Comparison of ENCODE assay signal across 27 cellular contexts in the genomic region with DNA sequence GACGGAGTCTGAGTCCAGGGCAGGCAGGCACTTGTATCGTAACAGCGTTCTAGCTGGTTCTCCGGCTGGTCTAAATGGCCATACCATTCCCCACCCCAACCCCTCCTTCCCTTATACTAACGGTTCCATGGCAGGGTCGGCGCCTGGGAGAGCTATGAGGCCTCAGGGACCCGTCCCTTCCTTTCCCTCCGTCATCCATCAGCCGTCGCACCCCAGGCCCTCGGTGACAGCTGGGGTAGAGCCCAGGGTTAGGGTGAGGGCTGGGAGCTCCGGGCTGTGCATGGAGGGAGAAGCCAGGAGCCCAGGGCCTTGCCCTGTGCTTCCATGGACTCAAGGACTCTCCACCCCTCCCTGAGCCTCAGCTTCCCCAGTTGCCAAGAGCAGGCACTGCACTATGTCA.
"Had no signal": no experiment of that assay in that cellular context is flagged by ENCODE, and none has a peak within 500 bp of the region (broad histone marks: within the 10 kb centered on the region; RNA-seq: fewer than 3 reads in every experiment).

No MANE protein-coding gene starts in this region.

- H3K27me3 Mint-ChIP-seq: stimulated activated naive CD8-positive, alpha-beta T cell treated with anti-CD3 and anti-CD28 coated beads, Interleukin-15, amount 100 ng/mL, for 72 hours; stimulated activated naive CD8-positive, alpha-beta T cell treated with anti-CD3 and anti-CD28 coated beads, Interleukin-15, Interleukin-2, amounts not matched to agents 100 ng/mL and 50 ng/mL, for 24 hours had no signal

- DNase-seq: stimulated activated CD4-positive, alpha-beta T cell treated with anti-CD3 and anti-CD28 coated beads, Interleukin-2, amount 100 ng/mL, for 48 hours; stimulated activated CD4-positive, alpha-beta T cell treated with anti-CD3 and anti-CD28 coated beads, Interleukin-4, amount 100 ng/mL, for 1 hour; stimulated activated CD4-positive, alpha-beta T cell treated with anti-CD3 and anti-CD28 coated beads, Interleukin-4, amount 100 ng/mL, for 24 hours; stimulated activated CD4-positive, alpha-beta T cell treated with anti-CD3 and anti-CD28 coated beads, Interleukin-4, amount 100 ng/mL, for 4 hours; stimulated activated CD8-positive, alpha-beta memory T cell treated with anti-CD3 and anti-CD28 coated beads, Interleukin-4, amount 100 ng/mL, for 48 hours; stimulated activated naive B cell treated with anti-CD40 and anti-IgM and Interleukin-4, amounts not matched to agents 10 μg/mL and 1 μg/mL and 100 μg/mL, for 72 hours; stimulated activated naive CD4-positive, alpha-beta T cell; stimulated activated naive CD4-positive, alpha-beta T cell treated with Interleukin-2 at 50 U/mL for 16 hours; stimulated activated naive CD8-positive, alpha-beta T cell treated with anti-CD3 and anti-CD28 coated beads, Interleukin-15, amount 100 ng/mL, for 72 hours; stimulated activated naive CD8-positive, alpha-beta T cell treated with anti-CD3 and anti-CD28 coated beads, Interleukin-15, Interleukin-2, amounts not matched to agents 100 U/mL and 50 U/mL, for 24 hours; stomach; testis; thyroid gland; tibial artery; transverse colon; trophoblast cell; upper lobe of left lung; upper lobe of right lung; uterus had no signal

- H3K36me3 ChIP-seq: stomach, suprapubic skin, thoracic aorta, thyroid gland, tibial artery, tibial nerve, transverse colon, upper lobe of left lung, upper lobe of right lung, uterus, vagina had no signal

- H3K9me3 ChIP-seq: suprapubic skin, testis, thoracic aorta, thyroid gland, tibial artery, transverse colon, upper lobe of left lung, upper lobe of right lung, uterus, vagina had no signal

- H3K4me1 ChIP-seq: stomach, suprapubic skin, testis, thyroid gland, tibial artery, tibial nerve, transverse colon, upper lobe of left lung, upper lobe of right lung, uterus, vagina had no signal

- H3K36me3 Mint-ChIP-seq: stimulated activated effector memory CD8-positive, alpha-beta T cell treated with anti-CD3 and anti-CD28 coated beads, Interleukin-12 subunit alpha, Interleukin-12 subunit beta, amount 100 ng/mL, for 72 hours; stimulated activated memory B cell treated with anti-CD40 and anti-IgM and Interleukin-4, amounts not matched to agents 10 μg/mL and 1 μg/mL and 100 μg/mL, for 72 hours; stimulated activated naive B cell treated with anti-CD40 and anti-IgM and Interleukin-4, amounts not matched to agents 10 μg/mL and 1 μg/mL and 100 μg/mL, for 72 hours; type B pancreatic cell had no signal

- H3K27me3 ChIP-seq: testis, thyroid gland, transverse colon, upper lobe of left lung, upper lobe of right lung, uterus, vagina had no signal

- H3K4me1 Mint-ChIP-seq: stimulated activated effector memory CD8-positive, alpha-beta T cell treated with anti-CD3 and anti-CD28 coated beads, Interleukin-12 subunit alpha, Interleukin-12 subunit beta, amount 100 ng/mL, for 72 hours; stimulated activated memory B cell treated with anti-CD40 and anti-IgM and Interleukin-4, amounts not matched to agents 10 μg/mL and 1 μg/mL and 100 μg/mL, for 72 hours; stimulated activated naive B cell treated with anti-CD40 and anti-IgM and Interleukin-4, amounts not matched to agents 10 μg/mL and 1 μg/mL and 100 μg/mL, for 72 hours; stimulated activated naive CD8-positive, alpha-beta T cell treated with anti-CD3 and anti-CD28 coated beads, Interleukin-15, amount 100 ng/mL, for 72 hours had no signal

- H3K27ac ChIP-seq: stomach, suprapubic skin, testis, thoracic aorta, thyroid gland, tibial artery, tibial nerve, transverse colon, upper lobe of left lung, upper lobe of right lung, uterus, vagina had no signal

- H3K4me3 Mint-ChIP-seq: stimulated activated effector memory CD8-positive, alpha-beta T cell treated with anti-CD3 and anti-CD28 coated beads, Interleukin-12 subunit alpha, Interleukin-12 subunit beta, amount 100 ng/mL, for 72 hours; stimulated activated memory B cell treated with anti-CD40 and anti-IgM and Interleukin-4, amounts not matched to agents 10 μg/mL and 1 μg/mL and 100 μg/mL, for 72 hours; stimulated activated naive B cell treated with anti-CD40 and anti-IgM and Interleukin-4, amounts not matched to agents 10 μg/mL and 1 μg/mL and 100 μg/mL, for 72 hours; stimulated activated naive CD8-positive, alpha-beta T cell treated with anti-CD3 and anti-CD28 coated beads, Interleukin-15, amount 100 ng/mL, for 72 hours; stimulated activated naive CD8-positive, alpha-beta T cell treated with anti-CD3 and anti-CD28 coated beads, Interleukin-15, Interleukin-2, amounts not matched to agents 100 ng/mL and 50 ng/mL, for 24 hours; type B pancreatic cell had no signal

- H3K9me3 Mint-ChIP-seq: stimulated activated effector memory CD8-positive, alpha-beta T cell treated with anti-CD3 and anti-CD28 coated beads, Interleukin-12 subunit alpha, Interleukin-12 subunit beta, amount 100 ng/mL, for 72 hours; stimulated activated naive CD8-positive, alpha-beta T cell treated with anti-CD3 and anti-CD28 coated beads, Interleukin-15, Interleukin-2, amounts not matched to agents 100 ng/mL and 50 ng/mL, for 24 hours; type B pancreatic cell had no signal

- ATAC-seq: stimulated activated effector memory CD8-positive, alpha-beta T cell treated with anti-CD3 and anti-CD28 coated beads, Interleukin-12 subunit alpha, Interleukin-12 subunit beta, amount 100 ng/mL, for 72 hours; stimulated activated memory B cell treated with anti-CD40 and anti-IgM and Interleukin-4, amounts not matched to agents 10 μg/mL and 1 μg/mL and 100 μg/mL, for 72 hours; stimulated activated naive B cell treated with anti-CD40 and anti-IgM and Interleukin-4, amounts not matched to agents 10 μg/mL and 1 μg/mL and 100 μg/mL, for 72 hours; stimulated activated naive CD8-positive, alpha-beta T cell treated with anti-CD3 and anti-CD28 coated beads, Interleukin-15, amount 100 ng/mL, for 72 hours; stimulated activated naive CD8-positive, alpha-beta T cell treated with anti-CD3 and anti-CD28 coated beads, Interleukin-15, Interleukin-2, amounts not matched to agents 100 U/mL and 50 U/mL, for 24 hours had no signal

- H3K4me3 ChIP-seq: stomach, suprapubic skin, testis, thoracic aorta, thyroid gland, tibial artery, tibial nerve, transverse colon, upper lobe of left lung, upper lobe of right lung, uterus, vagina had no signal

- H3K27ac Mint-ChIP-seq: stimulated activated effector memory CD8-positive, alpha-beta T cell treated with anti-CD3 and anti-CD28 coated beads, Interleukin-12 subunit alpha, Interleukin-12 subunit beta, amount 100 ng/mL, for 72 hours; stimulated activated memory B cell treated with anti-CD40 and anti-IgM and Interleukin-4, amounts not matched to agents 10 μg/mL and 1 μg/mL and 100 μg/mL, for 72 hours; stimulated activated naive B cell treated with anti-CD40 and anti-IgM and Interleukin-4, amounts not matched to agents 10 μg/mL and 1 μg/mL and 100 μg/mL, for 72 hours; stimulated activated naive CD8-positive, alpha-beta T cell treated with anti-CD3 and anti-CD28 coated beads, Interleukin-15, amount 100 ng/mL, for 72 hours; stimulated activated naive CD8-positive, alpha-beta T cell treated with anti-CD3 and anti-CD28 coated beads, Interleukin-15, Interleukin-2, amounts not matched to agents 100 ng/mL and 50 ng/mL, for 24 hours; type B pancreatic cell had no signal
